ENCODE assay signal across 8 cellular contexts in the genomic region with DNA sequence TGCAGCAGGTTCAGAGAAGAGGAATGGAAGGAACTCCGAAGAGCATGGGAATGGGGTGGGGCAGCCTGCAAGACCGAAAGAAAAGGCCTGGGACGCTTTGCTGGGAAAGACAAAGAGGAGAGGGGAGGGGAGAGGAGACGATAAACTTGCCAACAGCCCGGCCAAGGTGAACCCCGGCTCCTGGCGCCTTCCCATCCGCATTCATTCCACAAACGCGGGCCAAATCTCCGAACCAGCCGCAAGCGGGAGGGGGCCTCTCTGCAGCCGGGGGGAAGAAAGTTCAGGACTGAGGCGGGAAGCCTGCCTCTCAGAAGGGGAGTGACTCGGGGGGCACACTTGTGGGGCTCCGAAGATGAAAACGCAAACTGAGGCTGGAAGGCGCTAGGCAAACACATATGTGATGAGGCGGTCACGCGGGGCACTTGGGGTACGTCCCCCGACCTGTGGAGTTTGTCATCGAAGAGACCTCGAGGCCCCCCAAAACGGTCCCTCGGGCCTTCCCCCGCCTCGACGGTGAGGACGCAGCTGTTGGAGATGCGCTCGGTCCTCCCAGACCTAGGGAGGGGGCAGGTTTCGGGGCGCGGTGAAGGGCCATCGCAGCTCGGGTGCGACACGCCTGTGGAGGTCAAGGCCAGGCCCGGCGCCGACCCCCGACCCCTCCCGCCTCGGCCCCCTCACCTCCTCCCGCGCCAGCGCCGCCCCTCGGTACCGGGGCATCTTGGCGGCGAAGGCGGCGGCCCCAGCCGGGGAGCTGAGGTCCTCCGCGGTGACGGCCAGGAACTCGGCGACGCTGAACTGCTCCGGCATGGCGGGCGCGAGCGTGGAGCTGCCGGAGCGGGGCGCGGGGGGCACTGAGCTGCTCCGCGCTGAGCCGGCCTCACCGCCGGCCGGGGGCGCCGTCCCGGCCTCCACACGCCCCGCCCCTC. TPM values are rescaled to one million over a fixed set of nuclear protein-coding genes. Genes with fewer than 3 reads are reported as not detected.
DNase-seq lines count a peak whose midpoint lies in the region; ATAC-seq and TF ChIP-seq lines count a peak whose summit lies in the region.

TSS of gene ASAP3 (minus strand) at position 853 of the 926 bp plus-strand sequence. CDS start at position 807, 46 bp downstream.

- H3K27me3 Mint-ChIP-seq in T-cell, result peaks cover 16 to 18% of the 10 kb centered on the region in 2 donors
- H3K27me3 Mint-ChIP-seq in memory B cell, result peaks cover 9% of the 10 kb centered on the region

- WGBS in ectodermal cell, 2 experiments, result 1% methylated on average over 84 of the region's 84 CpGs

- TF ChIP-seq CTCF in tibial artery (IDR thresholded peaks at IDR 0.05), result peak in 1 of 2 experiments; percentile 19

- POLR2A ChIA-PET in T-cell (lab: Charles Lee), result interaction anchor here in 1 of 2 donors (0.6 kb wide), 1 partner anchor 137 kb away, joined by 4 read pairs; no protein-coding TSS in a partner anchor

- peaks cover 29% of the 10 kb centered on the region for H3K79me2 ChIP-seq in ACC112 (ENCODE audit: control insufficient read depth, insufficient read depth, low read length, unreplicated experiment)

- H3K9me3 ChIP-seq in ectodermal cell (ENCODE audit: control insufficient read depth, low read length) (no peaks in the 10 kb centered on the region), tibial artery (no peaks in the 10 kb centered on the region)

- H3K4me3 Mint-ChIP-seq in T-cell (peak within 1 kb of the TSS; percentile 83 to 90 (median 84)), memory B cell (peak within 1 kb of the TSS; percentile 89)

- H3K4me1 Mint-ChIP-seq in T-cell (peaks cover 15 to 17% (median 16%) of the 10 kb centered on the region in 3 donors), memory B cell (peaks cover 24% of the 10 kb centered on the region)

- no peaks in the 10 kb centered on the region for H3K36me3 ChIP-seq in ACC112 (ENCODE audit: insufficient read depth, low read length)
- no peaks in the 10 kb centered on the region for H3K36me3 ChIP-seq in ectodermal cell (ENCODE audit: control insufficient read depth, insufficient read depth, low read length)
- no peaks in the 10 kb centered on the region for H3K36me3 ChIP-seq in tibial artery

- H3K27me3 ChIP-seq in ACC112 (ENCODE audit: insufficient read depth, low read length) (no peaks in the 10 kb centered on the region), ectodermal cell (ENCODE audit: control insufficient read depth, insufficient read depth, low read length, poor library complexity, severe bottlenecking) (peaks cover 25% of the 10 kb centered on the region), tibial artery (no peaks in the 10 kb centered on the region)

- H3K27ac ChIP-seq in ACC112 (ENCODE audit: low read depth, low read length) (no peak within 1 kb of the TSS; the same call in 1 of the 2 replicates), ectodermal cell (ENCODE audit: insufficient read depth, low read depth, low read length, poor library complexity, severe bottlenecking) (no peak within 1 kb of the TSS), tibial artery (peak within 1 kb of the TSS; percentile 84 to 90)

- DNase-seq in T-cell (peak in 15 of 34 experiments; percentile 1 to 46 (median 6)), memory B cell (ENCODE audit: low spot score in 2 of 2) (no peak), tibial artery (peak; percentile 37 to 73), NCI-H510A treated with DMSO at 0.1 percent for 48 hours (lab: John Stamatoyannopoulos, UW) (no peak)

- CTCF ChIA-PET in T-cell (lab: Charles Lee), result interaction anchor here (0.8 to 3.6 kb wide), 6 partner anchors 13 to 72 kb away, joined by 3 to 33 read pairs (median 4); partner anchors contain the start of gene E2F2 (in 1 of the 2)

- ATAC-seq in GM21723 (IDR thresholded peaks at IDR 0.05; ENCODE audit: unreplicated experiment) (peak; percentile 31), T-cell (replicated peaks in 1 of 4) (peak; percentile 62 to 68 (median 66)), memory B cell (ENCODE audit: low read depth) (peak; percentile 50), HG03108 (IDR thresholded peaks at IDR 0.05; ENCODE audit: unreplicated experiment) (no peak)

- H3K27ac Mint-ChIP-seq in T-cell (peak within 1 kb of the TSS in 1 of 2 donors; percentile 77), memory B cell (peak within 1 kb of the TSS; percentile 82)

- H3K4me1 ChIP-seq in ACC112 (ENCODE audit: control insufficient read depth, insufficient read depth, low read length, unreplicated experiment) (peaks cover 33% of the 10 kb centered on the region), ectodermal cell (ENCODE audit: control insufficient read depth, insufficient read depth, low read length) (peaks cover 13% of the 10 kb centered on the region), tibial artery (peaks cover 0 to 42% (median 15%) of the 10 kb centered on the region in 4 donors)

- intact Hi-C loops in tibial artery (cut with DNase I; ENCODE audit: low total_unique reads), result loop anchor here (5.0 kb wide), 1 partner anchor 56 kb away; no protein-coding TSS in a partner anchor

- H3K9me3 Mint-ChIP-seq in T-cell, result no peaks in the 10 kb centered on the region
- H3K9me3 Mint-ChIP-seq in memory B cell, result no peaks in the 10 kb centered on the region

- peak within 1 kb of the TSS; percentile 95 for H2AFZ ChIP-seq in ACC112 (ENCODE audit: low read length, unreplicated experiment)

- H3K36me3 Mint-ChIP-seq in T-cell (no peaks in the 10 kb centered on the region), memory B cell (no peaks in the 10 kb centered on the region)

- H3K4me3 ChIP-seq in ACC112 (ENCODE audit: low read depth, low read length) (peak within 1 kb of the TSS; percentile 94), ectodermal cell (ENCODE audit: insufficient read depth, low read depth, low read length) (peak within 1 kb of the TSS; percentile 57), tibial artery (peak within 1 kb of the TSS; percentile 81 to 88)

RNA-seq across cellular contexts. Expression of gene ASAP3, which starts in this region (rescaled TPM):
- 1 to 10 TPM; 1.2 to 2.8 (median 2.1) TPM for total RNA-seq in T-cell
- polyA plus RNA-seq in ectodermal cell (2013, experiment 1 of 4), result 10.2 TPM
- polyA plus RNA-seq in ectodermal cell (2013, experiment 2 of 4), result 11.6 TPM
- 11.6 TPM for polyA plus RNA-seq in ectodermal cell (2013, experiment 3 of 4)
- 14.0 TPM for polyA plus RNA-seq in ectodermal cell (2013, experiment 4 of 4)

Comparison
In these comparisons a context has a peak if more than half of its experiments do, and no peak if none do; other contexts are left out.
1. H3K27ac ChIP-seq: peak in tibial artery (2 of 2); none in ACC112 (single experiment) and ectodermal cell (single experiment).
2. DNase-seq: peak in tibial artery (2 of 2); none in memory B cell (0 of 2) and NCI-H510A treated with DMSO at 0.1 percent for 48 hours (single experiment).
3. Peak in every context shown above with its lines, with median percentiles within 50 percentile points of each other: H3K4me3 ChIP-seq.